16 cellular contexts compared by ENCODE assay signal in the genomic region with DNA sequence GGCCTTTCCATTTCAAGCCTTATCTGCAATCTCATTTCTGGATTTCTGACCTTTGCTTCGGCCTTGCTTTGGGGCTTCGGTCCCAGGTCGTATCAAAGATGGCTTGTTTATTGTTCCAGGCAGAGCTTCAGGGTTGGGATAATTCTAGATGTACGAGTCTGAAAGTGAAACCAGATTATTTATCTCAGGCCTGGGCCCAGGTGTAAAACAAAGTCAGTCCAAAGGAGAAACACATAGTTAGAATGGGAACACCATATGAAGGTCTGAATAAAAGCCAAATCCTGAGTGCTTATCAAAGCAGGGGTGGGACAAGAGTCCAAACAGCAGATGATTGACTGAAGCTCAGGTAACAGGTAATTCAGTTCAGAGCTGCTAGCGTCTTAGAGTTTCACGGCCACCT.
"Had no signal": no experiment of that assay in that cellular context is flagged by ENCODE, and none has a peak within 500 bp of the region (broad histone marks: within the 10 kb centered on the region; RNA-seq: fewer than 3 reads in every experiment).

No MANE protein-coding gene starts in this region.

- H3K4me3 ChIP-seq: ascending aorta, gastroesophageal sphincter, heart right ventricle, left lung, sigmoid colon, tibial artery, vagina had no signal

- H3K27me3 ChIP-seq: ascending aorta, gastroesophageal sphincter, heart right ventricle, left lung, sigmoid colon, tibial artery, vagina had no signal

- H3K27me3 Mint-ChIP-seq: activated B cell treated with CpG ODN at 0.5 μM for 24 hours, memory B cell had no signal

- H3K4me1 ChIP-seq: gastroesophageal sphincter, sigmoid colon, vagina had no signal

- DNase-seq: activated B cell treated with CpG ODN at 0.5 μM for 24 hours; activated CD4-positive, alpha-beta T cell treated with anti-CD3 and anti-CD28 coated beads, Interleukin-2, amount 50 U/mL, for 4 hours; activated CD8-positive, alpha-beta memory T cell treated with anti-CD3 and anti-CD28 coated beads, Interleukin-2, amount 50 U/mL, for 48 hours; activated naive CD4-positive, alpha-beta T cell; erythroblast; heart right ventricle; islet precursor cell; left lung; sigmoid colon; stimulated activated CD4-positive, alpha-beta T cell treated with anti-CD3 and anti-CD28 coated beads, Interleukin-1b, Interleukin-23, amount 100 ng/mL, for 48 hours; tibial artery had no signal

- H3K9me3 ChIP-seq: ascending aorta, gastroesophageal sphincter, heart right ventricle, left lung, sigmoid colon, tibial artery, vagina had no signal

- ATAC-seq: gastroesophageal sphincter, heart right ventricle, left lung had no signal

- H3K27ac ChIP-seq: ascending aorta, gastroesophageal sphincter, left lung, sigmoid colon, tibial artery, vagina had no signal

- H3K27ac Mint-ChIP-seq: activated B cell treated with CpG ODN at 0.5 μM for 24 hours; memory B cell; T-helper 1 cell treated with Interleukin-12 subunit alpha and Interleukin-12 subunit beta and Interleukin-4 antibody, amounts not matched to agents 30 μg/mL and 1 μg/mL, for 36 hours had no signal

- H3K9me3 Mint-ChIP-seq: activated B cell treated with CpG ODN at 0.5 μM for 24 hours; memory B cell; T-helper 1 cell treated with Interleukin-12 subunit alpha and Interleukin-12 subunit beta and Interleukin-4 antibody, amounts not matched to agents 30 μg/mL and 1 μg/mL, for 36 hours had no signal

- H3K4me3 Mint-ChIP-seq: activated B cell treated with CpG ODN at 0.5 μM for 24 hours; memory B cell; T-helper 1 cell treated with Interleukin-12 subunit alpha and Interleukin-12 subunit beta and Interleukin-4 antibody, amounts not matched to agents 30 μg/mL and 1 μg/mL, for 36 hours had no signal
